Comparison of ENCODE assay signal across 2 cellular contexts in the genomic region with DNA sequence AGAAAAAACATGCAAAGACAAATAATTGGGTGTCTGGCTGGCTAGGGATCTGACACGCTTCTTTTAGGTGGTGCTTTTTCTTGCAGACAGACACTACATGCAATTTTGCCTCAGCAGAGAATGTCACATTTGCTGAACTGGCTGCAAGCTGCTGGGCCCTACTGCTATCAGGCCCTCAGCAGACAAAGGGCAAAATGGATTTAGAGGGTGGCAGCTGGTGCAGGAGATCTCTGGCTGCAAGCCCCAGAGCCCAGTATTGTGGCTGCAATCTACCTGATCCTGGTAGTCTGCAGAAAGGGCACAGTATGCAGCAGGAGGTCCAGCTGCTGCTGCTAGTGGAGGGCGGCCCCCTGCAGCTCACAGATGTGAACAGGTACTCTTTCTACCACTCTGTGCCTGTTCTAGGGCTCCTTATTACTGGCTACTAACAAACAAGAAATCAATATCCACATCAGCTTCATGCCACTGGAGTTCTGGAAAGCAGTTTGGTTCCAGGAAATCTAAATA.
TF ChIP-seq lines count a peak whose summit lies in the region.

No MANE protein-coding gene starts in this region.

TF ChIP-seq in GM23338, 12 proteins besides CTCF, POLR2A, EP300 and RAD21:
- no peak for TF ChIP-seq ZNF114 (CRISPR knock-in tag; IDR thresholded peaks at IDR 0.05)
- TF ChIP-seq EZH2phosphoT487 (IDR thresholded peaks at IDR 0.05; ENCODE audit: unreplicated experiment) = no peak
- no peak for TF ChIP-seq STAT1 (IDR thresholded peaks at IDR 0.05; ENCODE audit: unreplicated experiment)
- no peak for TF ChIP-seq EZH2 (IDR thresholded peaks at IDR 0.05; ENCODE audit: low read depth, unreplicated experiment)
- no peak for TF ChIP-seq CREB1 (CRISPR knock-in tag; IDR thresholded peaks at IDR 0.05; ENCODE audit: low read depth)

TF ChIP-seq in neural cell, 6 proteins besides CTCF, POLR2A, EP300 and RAD21:
- TF ChIP-seq EZH2 (IDR thresholded peaks at IDR 0.05; ENCODE audit: borderline replicate concordance, insufficient read depth, low read length, poor library complexity, severe bottlenecking) (no peak), TAF1 (IDR thresholded peaks at IDR 0.05; ENCODE audit: low read depth) (no peak), SMC3 (conservative IDR thresholded peaks at IDR 0.05; ENCODE audit: poor library complexity) (no peak), POLR2AphosphoS5 (IDR thresholded peaks at IDR 0.05) (no peak), MXI1 (conservative IDR thresholded peaks at IDR 0.05; ENCODE audit: poor library complexity, severe bottlenecking) (no peak)
- TF ChIP-seq, protein P1, sequence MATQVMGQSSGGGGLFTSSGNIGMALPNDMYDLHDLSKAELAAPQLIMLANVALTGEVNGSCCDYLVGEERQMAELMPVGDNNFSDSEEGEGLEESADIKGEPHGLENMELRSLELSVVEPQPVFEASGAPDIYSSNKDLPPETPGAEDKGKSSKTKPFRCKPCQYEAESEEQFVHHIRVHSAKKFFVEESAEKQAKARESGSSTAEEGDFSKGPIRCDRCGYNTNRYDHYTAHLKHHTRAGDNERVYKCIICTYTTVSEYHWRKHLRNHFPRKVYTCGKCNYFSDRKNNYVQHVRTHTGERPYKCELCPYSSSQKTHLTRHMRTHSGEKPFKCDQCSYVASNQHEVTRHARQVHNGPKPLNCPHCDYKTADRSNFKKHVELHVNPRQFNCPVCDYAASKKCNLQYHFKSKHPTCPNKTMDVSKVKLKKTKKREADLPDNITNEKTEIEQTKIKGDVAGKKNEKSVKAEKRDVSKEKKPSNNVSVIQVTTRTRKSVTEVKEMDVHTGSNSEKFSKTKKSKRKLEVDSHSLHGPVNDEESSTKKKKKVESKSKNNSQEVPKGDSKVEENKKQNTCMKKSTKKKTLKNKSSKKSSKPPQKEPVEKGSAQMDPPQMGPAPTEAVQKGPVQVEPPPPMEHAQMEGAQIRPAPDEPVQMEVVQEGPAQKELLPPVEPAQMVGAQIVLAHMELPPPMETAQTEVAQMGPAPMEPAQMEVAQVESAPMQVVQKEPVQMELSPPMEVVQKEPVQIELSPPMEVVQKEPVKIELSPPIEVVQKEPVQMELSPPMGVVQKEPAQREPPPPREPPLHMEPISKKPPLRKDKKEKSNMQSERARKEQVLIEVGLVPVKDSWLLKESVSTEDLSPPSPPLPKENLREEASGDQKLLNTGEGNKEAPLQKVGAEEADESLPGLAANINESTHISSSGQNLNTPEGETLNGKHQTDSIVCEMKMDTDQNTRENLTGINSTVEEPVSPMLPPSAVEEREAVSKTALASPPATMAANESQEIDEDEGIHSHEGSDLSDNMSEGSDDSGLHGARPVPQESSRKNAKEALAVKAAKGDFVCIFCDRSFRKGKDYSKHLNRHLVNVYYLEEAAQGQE (IDR thresholded peaks at IDR 0.05; ENCODE audit: borderline replicate concordance) = no peak
